ENCODE assay signal across 15 cellular contexts in genomic region chr17:60832206-60832605, GRCh38.
DNase-seq lines count a peak whose midpoint lies in the region; TF ChIP-seq lines count a peak whose summit lies in the region.
"Had no signal": no experiment of that assay in that cellular context is flagged by ENCODE, and none has a peak within 500 bp of the region (broad histone marks: within the 10 kb centered on the region; RNA-seq: fewer than 3 reads in every experiment).

No MANE protein-coding gene starts in this region.

- no peak overlapping the region for H3K18ac ChIP-seq in mesendoderm (ENCODE audit: low read length)

- H3K4me3 Mint-ChIP-seq in mesothelial cell of epicardium, result peak overlapping the region; percentile 20
- H3K4me3 Mint-ChIP-seq: activated T-cell treated with anti-CD3 and anti-CD28 coated beads, Interleukin-2, amount 50 U/mL, for 4 hours; endodermal cell had no signal

- no peaks in the 10 kb centered on the region for H3K36me3 Mint-ChIP-seq in mesothelial cell of epicardium

- no peak overlapping the region for H2BK15ac ChIP-seq in mesendoderm (replicated peaks; ENCODE audit: low read depth)

- no peaks in the 10 kb centered on the region for H3K27me3 Mint-ChIP-seq in mesothelial cell of epicardium (ENCODE audit: low read depth)

- no peak overlapping the region for H4K8ac ChIP-seq in mesendoderm (ENCODE audit: low read depth, low read length)

- H2BK120ac ChIP-seq in mesendoderm (ENCODE audit: low read depth, low read length), result no peak overlapping the region

- intact Hi-C loops in thyroid gland (cut with DNase I), result no loop called here

- no peak overlapping the region for H3K23ac ChIP-seq in mesendoderm (ENCODE audit: low read length)

- H4K5ac ChIP-seq in mesendoderm (ENCODE audit: low read length), result no peak overlapping the region

- H3K4me1 ChIP-seq in mesendoderm (ENCODE audit: control insufficient read depth, low read depth, low read length) (no peaks in the 10 kb centered on the region), thyroid gland (no peaks in the 10 kb centered on the region)
- H3K4me1 ChIP-seq: SJCRH30 had no signal

- no peak overlapping the region for H3K27ac ChIP-seq in mesendoderm (ENCODE audit: low read depth, low read length)
- H3K27ac ChIP-seq in thyroid gland, result no peak overlapping the region
- H3K27ac ChIP-seq: gastrocnemius medialis, SJCRH30 had no signal

- no peak overlapping the region for H3K4ac ChIP-seq in mesendoderm (ENCODE audit: low read depth, low read length)

- H3K4me2 ChIP-seq in mesendoderm (ENCODE audit: low read length), result no peak overlapping the region

- H3K9me3 ChIP-seq in thyroid gland, result no peaks in the 10 kb centered on the region
- H3K9me3 ChIP-seq: gastrocnemius medialis, SJCRH30 had no signal

- no peak overlapping the region for H3K9ac ChIP-seq in mesendoderm (ENCODE audit: low read length)

- WGBS in mesendoderm (ENCODE audit: extremely low coverage, insufficient coverage, low lambda C conversion rate), result no CpG with 5 or more reads among the region's 2 CpGs
- 46 to 47% methylated on average over 2 of the region's 2 CpGs for WGBS in thyroid gland, 2 donors

- no peaks in the 10 kb centered on the region for H3K79me2 ChIP-seq in mesendoderm (ENCODE audit: control insufficient read depth, insufficient read depth, low read length)

- H3K36me3 ChIP-seq in mesendoderm (ENCODE audit: control insufficient read depth, insufficient read depth, low read length) (no peaks in the 10 kb centered on the region), thyroid gland (no peaks in the 10 kb centered on the region)
- H3K36me3 ChIP-seq: gastrocnemius medialis, SJCRH30 had no signal

- TF ChIP-seq POLR2A in thyroid gland (IDR thresholded peaks at IDR 0.05), result no peak

- H3K56ac ChIP-seq in mesendoderm (ENCODE audit: low read length), result no peak overlapping the region

- H2BK5ac ChIP-seq in mesendoderm (ENCODE audit: low read length), result no peak overlapping the region

- no peaks in the 10 kb centered on the region for H3K79me1 ChIP-seq in mesendoderm (ENCODE audit: low read length)

- peaks cover 48% of the 10 kb centered on the region for H3K4me1 Mint-ChIP-seq in mesothelial cell of epicardium

- H3K4me3 ChIP-seq in mesendoderm (ENCODE audit: low read length) (no peak overlapping the region), thyroid gland (replicated peaks in 1 of 3) (no peak overlapping the region)
- H3K4me3 ChIP-seq: gastrocnemius medialis, lung, SJCRH30 had no signal

- DNase-seq in COLO829 (ENCODE audit: low spot score) (peak; percentile 68), NCI-H1694 (lab: John Stamatoyannopoulos, UW) (peak; percentile 9), SW480 (ENCODE audit: low spot score) (peak; percentile 6), mesothelial cell of epicardium (ENCODE audit: low spot score in 2 of 2, unreplicated experiment in 2 of 2) (no peak), mesendoderm (no peak), DMS153 (lab: John Stamatoyannopoulos, UW) (no peak), thyroid gland (no peak), kidney tubule cell (ENCODE audit: low spot score) (no peak)
- DNase-seq: activated CD4-positive, alpha-beta T cell treated with anti-CD3 and anti-CD28 coated beads, Interleukin-2, amount 50 U/mL, for 4 hours; activated T-cell treated with anti-CD3 and anti-CD28 coated beads, Interleukin-2, amount 50 U/mL, for 4 hours; endodermal cell; gastrocnemius medialis; NCI-H226 had no signal

- no peaks in the 10 kb centered on the region for H3K27me3 ChIP-seq in mesendoderm (ENCODE audit: insufficient read depth, low read length, poor library complexity)
- H3K27me3 ChIP-seq in thyroid gland, result no peaks in the 10 kb centered on the region
- H3K27me3 ChIP-seq: gastrocnemius medialis, SJCRH30 had no signal

- peaks cover 6% of the 10 kb centered on the region for H3K9me3 Mint-ChIP-seq in mesothelial cell of epicardium
- H3K9me3 Mint-ChIP-seq: activated T-cell treated with anti-CD3 and anti-CD28 coated beads, Interleukin-2, amount 50 U/mL, for 4 hours; endodermal cell had no signal

- TF ChIP-seq CTCF in mesothelial cell of epicardium (IDR thresholded peaks at IDR 0.05; ENCODE audit: unreplicated experiment) (no peak), thyroid gland (IDR thresholded peaks at IDR 0.05) (no peak)

- H3K27ac Mint-ChIP-seq in mesothelial cell of epicardium, result peak overlapping the region; percentile 72
- H3K27ac Mint-ChIP-seq: endodermal cell had no signal

- no peak overlapping the region for H2AK5ac ChIP-seq in mesendoderm (ENCODE audit: low read length)

Comparison
In these comparisons a context has a peak if more than half of its experiments do, and no peak if none do; other contexts are left out.
1. DNase-seq: peak in COLO829 (single experiment), NCI-H1694 (single experiment) and SW480 (single experiment); none in mesothelial cell of epicardium (0 of 2), mesendoderm (single experiment), DMS153 (single experiment), thyroid gland (0 of 2) and kidney tubule cell (single experiment).